In the genomic region with DNA sequence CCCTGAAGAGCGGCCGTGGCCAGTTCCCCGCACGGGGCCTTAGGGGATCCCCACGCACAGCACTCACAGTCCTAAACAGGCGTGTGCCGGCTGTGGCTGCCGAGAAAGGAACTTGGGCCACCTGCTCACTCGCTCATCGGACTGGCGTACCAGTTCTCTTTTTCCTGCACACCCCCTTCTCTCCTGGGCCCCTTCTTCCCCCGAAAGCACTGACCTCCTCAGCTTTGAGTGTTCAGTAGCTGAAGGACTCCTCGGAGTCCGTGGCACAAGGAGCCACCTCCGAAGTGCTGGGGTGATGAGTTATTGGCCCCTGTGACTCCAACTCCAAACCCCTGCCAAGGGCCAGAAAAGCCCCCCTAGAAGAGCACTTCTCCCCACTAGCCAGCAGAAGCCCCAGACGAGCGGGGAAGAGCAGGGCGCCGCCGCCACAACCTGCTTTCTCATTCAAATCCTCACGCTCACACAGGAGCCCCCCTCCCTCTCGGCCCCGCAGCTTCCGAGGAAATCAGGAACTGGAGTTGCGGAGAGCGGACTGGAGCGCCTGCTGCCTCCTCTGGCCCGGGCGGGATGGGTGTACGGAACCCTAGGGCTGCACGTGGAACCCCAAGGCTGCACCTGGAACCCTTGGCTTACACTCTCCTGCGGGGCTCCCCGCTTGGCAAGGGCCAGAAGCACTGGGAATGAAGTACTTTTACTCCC, we compare ENCODE assay signal across 8 cellular contexts. TPM values are rescaled to one million over a fixed set of nuclear protein-coding genes. Genes with fewer than 3 reads are reported as not detected.
A peak's percentile ranks its signal among the peaks of the same experiment; 100 is the strongest.
DNase-seq lines count a peak whose midpoint lies in the region; ATAC-seq and TF ChIP-seq lines count a peak whose summit lies in the region.

Gene PLCH1, minus strand, starts transcription at position 446 of the 699 bp plus-strand sequence. CDS start 40,847 bp downstream, outside the sequence.

- intact Hi-C loops in esophagus muscularis mucosa (cut with DNase I): loop anchor here (5.0 kb wide), 1 partner anchor 128 kb away; the partner anchor contains the start of gene GMPS

- peak within 1 kb of the TSS; percentile 84 for H3K4me3 Mint-ChIP-seq in activated T-cell treated with anti-CD3 and anti-CD28 coated beads, Interleukin-2, amount 50 U/mL, for 24 hours

- H3K4me3 ChIP-seq in BLaER1 (peak within 1 kb of the TSS; percentile 75), esophagus muscularis mucosa (peak within 1 kb of the TSS; percentile 62 to 69 (median 66)), mucosa of rectum (ENCODE audit: low read length in 2 of 2) (peak within 1 kb of the TSS; percentile 91 to 95), subcutaneous abdominal adipose tissue (ENCODE audit: low read depth in 1 of 5, low read length in 5 of 5) (peak within 1 kb of the TSS; percentile 74 to 91 (median 83))

- H3K4me1 ChIP-seq in BLaER1 (peaks cover 26% of the 10 kb centered on the region), esophagus muscularis mucosa (peaks cover 6 to 35% (median 31%) of the 10 kb centered on the region in 4 donors), mucosa of rectum (ENCODE audit: control insufficient read depth in 2 of 2, insufficient read depth in 2 of 2, low read length in 2 of 2) (peaks cover 3% of the 10 kb centered on the region in 2 donors), subcutaneous abdominal adipose tissue (ENCODE audit: control insufficient read depth in 5 of 5, insufficient read depth in 5 of 5, low read length in 5 of 5) (peaks cover 0 to 30% (median 25%) of the 10 kb centered on the region in 5 donors)

- peaks cover 2% of the 10 kb centered on the region for H3K36me3 Mint-ChIP-seq in activated T-cell treated with anti-CD3 and anti-CD28 coated beads, Interleukin-2, amount 50 U/mL, for 24 hours (ENCODE audit: low read depth)

- peak within 1 kb of the TSS; percentile 48 for H3K27ac Mint-ChIP-seq in activated T-cell treated with anti-CD3 and anti-CD28 coated beads, Interleukin-2, amount 50 U/mL, for 24 hours

- TF ChIP-seq CTCF in esophagus muscularis mucosa (IDR thresholded peaks at IDR 0.05): no peak

- H3K27ac ChIP-seq in BLaER1 (no peak within 1 kb of the TSS), esophagus muscularis mucosa (replicated peaks in 1 of 4) (peak within 1 kb of the TSS in 1 of 4 donors; percentile 53), mucosa of rectum (ENCODE audit: low read depth in 2 of 2, low read length in 2 of 2) (peak within 1 kb of the TSS; percentile 8 to 68), subcutaneous abdominal adipose tissue (ENCODE audit: low read depth, low read length) (no peak within 1 kb of the TSS)

- H3K27me3 ChIP-seq in BLaER1: peaks cover 55% of the 10 kb centered on the region
- peaks cover 0 to 12% (median 0%) of the 10 kb centered on the region in 4 donors for H3K27me3 ChIP-seq in esophagus muscularis mucosa
- H3K27me3 ChIP-seq in mucosa of rectum (ENCODE audit: control insufficient read depth in 2 of 2, insufficient read depth in 2 of 2, low read length in 2 of 2): no peaks in the 10 kb centered on the region
- peaks cover 0 to 13% (median 9%) of the 10 kb centered on the region in 5 donors for H3K27me3 ChIP-seq in subcutaneous abdominal adipose tissue (ENCODE audit: control insufficient read depth in 5 of 5, insufficient read depth in 4 of 5, low read length in 5 of 5)

- peaks cover 54% of the 10 kb centered on the region for H3K27me3 Mint-ChIP-seq in activated T-cell treated with anti-CD3 and anti-CD28 coated beads, Interleukin-2, amount 50 U/mL, for 24 hours

- H3K36me3 ChIP-seq in BLaER1: no peaks in the 10 kb centered on the region
- no peaks in the 10 kb centered on the region for H3K36me3 ChIP-seq in esophagus muscularis mucosa
- H3K36me3 ChIP-seq in mucosa of rectum (ENCODE audit: control insufficient read depth in 2 of 2, insufficient read depth in 2 of 2, low read length in 2 of 2): no peaks in the 10 kb centered on the region
- H3K36me3 ChIP-seq in subcutaneous abdominal adipose tissue (ENCODE audit: control insufficient read depth in 5 of 5, insufficient read depth in 5 of 5, low read length in 5 of 5): no peaks in the 10 kb centered on the region

- H3K4me2 ChIP-seq in BLaER1: peak within 1 kb of the TSS; percentile 92

- peaks cover 18% of the 10 kb centered on the region for H3K4me1 Mint-ChIP-seq in activated T-cell treated with anti-CD3 and anti-CD28 coated beads, Interleukin-2, amount 50 U/mL, for 24 hours (ENCODE audit: low read depth)

- H4K20me1 ChIP-seq in BLaER1: peaks cover 17% of the 10 kb centered on the region; the same call in 1 of the 2 replicates

- no peak for TF ChIP-seq EP300 in esophagus muscularis mucosa (IDR thresholded peaks at IDR 0.05)

- no peaks in the 10 kb centered on the region for H3K9me3 Mint-ChIP-seq in activated T-cell treated with anti-CD3 and anti-CD28 coated beads, Interleukin-2, amount 50 U/mL, for 24 hours

- H3K9ac ChIP-seq in BLaER1 (peak within 1 kb of the TSS; percentile 72), mucosa of rectum (ENCODE audit: low read depth in 1 of 2, low read length in 2 of 2) (peak within 1 kb of the TSS; percentile 77 to 79), subcutaneous abdominal adipose tissue (ENCODE audit: low read length in 5 of 5) (peak within 1 kb of the TSS; percentile 56 to 75 (median 64))

- DNase-seq in HK-2 (ENCODE audit: unreplicated experiment) (peak; percentile 67), NOMO-1 (lab: John Stamatoyannopoulos, UW; ENCODE audit: unreplicated experiment in 2 of 2) (peak; percentile 58 to 80), esophagus muscularis mucosa (ENCODE audit: extremely low spot score) (no peak)
- DNase-seq in activated T-cell treated with anti-CD3 and anti-CD28 coated beads, Interleukin-2, amount 50 U/mL, for 24 hours: peak; percentile 58

- WGBS in esophagus muscularis mucosa: 0% methylated on average over 17 of the region's 33 CpGs

- TF ChIP-seq POLR2A in esophagus muscularis mucosa (IDR thresholded peaks at IDR 0.05; ENCODE audit: low read depth): no peak

- ATAC-seq in GM19452 (IDR thresholded peaks at IDR 0.05; ENCODE audit: unreplicated experiment): peak; percentile 61

- H3K9me3 ChIP-seq in BLaER1 (no peaks in the 10 kb centered on the region), esophagus muscularis mucosa (no peaks in the 10 kb centered on the region), mucosa of rectum (ENCODE audit: control insufficient read depth in 2 of 2, low read length in 2 of 2) (no peaks in the 10 kb centered on the region), subcutaneous abdominal adipose tissue (ENCODE audit: control insufficient read depth in 5 of 5, low read length in 5 of 5) (no peaks in the 10 kb centered on the region)

RNA-seq across cellular contexts. Expression of gene PLCH1, which starts in this region (rescaled TPM):
- under 1 TPM; under 0.01 to 0.52 (median 0.36) TPM for total RNA-seq in esophagus muscularis mucosa

Comparison
In these comparisons a context has a peak if more than half of its experiments do, and no peak if none do; other contexts are left out.
1. H3K27ac ChIP-seq: peak in mucosa of rectum (2 of 2); none in BLaER1 (single experiment) and subcutaneous abdominal adipose tissue (single experiment).
2. Peak in every context shown above with its lines, with median percentiles within 50 percentile points of each other: H3K4me3 ChIP-seq and H3K9ac ChIP-seq.